In genomic region chr4:163165217-163166017, GRCh38 we compare ENCODE assay signal across 1 cellular context.
TF ChIP-seq lines count a peak whose summit lies in the region.

No MANE protein-coding gene starts in this region.

TF ChIP-seq in K562, 482 proteins besides CTCF, POLR2A, EP300 and RAD21 (continued from another document and continues in another):
- TF ChIP-seq TRIM25 (IDR thresholded peaks at IDR 0.05; ENCODE audit: borderline replicate concordance), result no peak
- TF ChIP-seq MNT (conservative IDR thresholded peaks at IDR 0.05), result peak; percentile 59 to 66; a peak in 3 of 4 replicates
- TF ChIP-seq ZNF431 (CRISPR knock-in tag; IDR thresholded peaks at IDR 0.05), result no peak
- no peak for TF ChIP-seq ZNF507 (tag; conservative IDR thresholded peaks at IDR 0.05)
- TF ChIP-seq, protein P1, sequence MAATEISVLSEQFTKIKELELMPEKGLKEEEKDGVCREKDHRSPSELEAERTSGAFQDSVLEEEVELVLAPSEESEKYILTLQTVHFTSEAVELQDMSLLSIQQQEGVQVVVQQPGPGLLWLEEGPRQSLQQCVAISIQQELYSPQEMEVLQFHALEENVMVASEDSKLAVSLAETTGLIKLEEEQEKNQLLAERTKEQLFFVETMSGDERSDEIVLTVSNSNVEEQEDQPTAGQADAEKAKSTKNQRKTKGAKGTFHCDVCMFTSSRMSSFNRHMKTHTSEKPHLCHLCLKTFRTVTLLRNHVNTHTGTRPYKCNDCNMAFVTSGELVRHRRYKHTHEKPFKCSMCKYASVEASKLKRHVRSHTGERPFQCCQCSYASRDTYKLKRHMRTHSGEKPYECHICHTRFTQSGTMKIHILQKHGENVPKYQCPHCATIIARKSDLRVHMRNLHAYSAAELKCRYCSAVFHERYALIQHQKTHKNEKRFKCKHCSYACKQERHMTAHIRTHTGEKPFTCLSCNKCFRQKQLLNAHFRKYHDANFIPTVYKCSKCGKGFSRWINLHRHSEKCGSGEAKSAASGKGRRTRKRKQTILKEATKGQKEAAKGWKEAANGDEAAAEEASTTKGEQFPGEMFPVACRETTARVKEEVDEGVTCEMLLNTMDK (IDR thresholded peaks at IDR 0.05; ENCODE audit: borderline replicate concordance, insufficient read depth, low read depth, low read length, poor library complexity, severe bottlenecking), result no peak
- TF ChIP-seq NFE2L1 (tag; IDR thresholded peaks at IDR 0.05; ENCODE audit: borderline replicate concordance, low read depth), result no peak
- TF ChIP-seq, protein P2, sequence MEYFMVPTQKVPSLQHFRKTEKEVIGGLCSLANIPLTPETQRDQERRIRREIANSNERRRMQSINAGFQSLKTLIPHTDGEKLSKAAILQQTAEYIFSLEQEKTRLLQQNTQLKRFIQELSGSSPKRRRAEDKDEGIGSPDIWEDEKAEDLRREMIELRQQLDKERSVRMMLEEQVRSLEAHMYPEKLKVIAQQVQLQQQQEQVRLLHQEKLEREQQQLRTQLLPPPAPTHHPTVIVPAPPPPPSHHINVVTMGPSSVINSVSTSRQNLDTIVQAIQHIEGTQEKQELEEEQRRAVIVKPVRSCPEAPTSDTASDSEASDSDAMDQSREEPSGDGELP (CRISPR knock-in tag; IDR thresholded peaks at IDR 0.05; ENCODE audit: borderline replicate concordance), result no peak
- no peak for TF ChIP-seq SAFB2 (IDR thresholded peaks at IDR 0.05; ENCODE audit: borderline replicate concordance, low read depth, low read length, severe bottlenecking)
- TF ChIP-seq MTA1 (IDR thresholded peaks at IDR 0.05; ENCODE audit: borderline replicate concordance), result no peak
- no peak for TF ChIP-seq MTA3 (IDR thresholded peaks at IDR 0.05; ENCODE audit: borderline replicate concordance)
- no peak for TF ChIP-seq TGIF2 (CRISPR knock-in tag; IDR thresholded peaks at IDR 0.05)
- TF ChIP-seq CHD1 (IDR thresholded peaks at IDR 0.05; ENCODE audit: low read length), result peak; percentile 15
- TF ChIP-seq ELF1 (tag; IDR thresholded peaks at IDR 0.05), result no peak
- TF ChIP-seq ETV1 (tag; conservative IDR thresholded peaks at IDR 0.05; ENCODE audit: low read depth), result no peak
- TF ChIP-seq, protein P3, sequence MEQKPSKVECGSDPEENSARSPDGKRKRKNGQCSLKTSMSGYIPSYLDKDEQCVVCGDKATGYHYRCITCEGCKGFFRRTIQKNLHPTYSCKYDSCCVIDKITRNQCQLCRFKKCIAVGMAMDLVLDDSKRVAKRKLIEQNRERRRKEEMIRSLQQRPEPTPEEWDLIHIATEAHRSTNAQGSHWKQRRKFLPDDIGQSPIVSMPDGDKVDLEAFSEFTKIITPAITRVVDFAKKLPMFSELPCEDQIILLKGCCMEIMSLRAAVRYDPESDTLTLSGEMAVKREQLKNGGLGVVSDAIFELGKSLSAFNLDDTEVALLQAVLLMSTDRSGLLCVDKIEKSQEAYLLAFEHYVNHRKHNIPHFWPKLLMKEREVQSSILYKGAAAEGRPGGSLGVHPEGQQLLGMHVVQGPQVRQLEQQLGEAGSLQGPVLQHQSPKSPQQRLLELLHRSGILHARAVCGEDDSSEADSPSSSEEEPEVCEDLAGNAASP (IDR thresholded peaks at IDR 0.05), result no peak
- no peak for TF ChIP-seq ZC3H11A (IDR thresholded peaks at IDR 0.05; ENCODE audit: low read depth, low read length)
- no peak for TF ChIP-seq ZNF232 (CRISPR knock-in tag; IDR thresholded peaks at IDR 0.05)
- TF ChIP-seq SLC30A9 (CRISPR knock-in tag; IDR thresholded peaks at IDR 0.05), result no peak
- TF ChIP-seq, protein P4, sequence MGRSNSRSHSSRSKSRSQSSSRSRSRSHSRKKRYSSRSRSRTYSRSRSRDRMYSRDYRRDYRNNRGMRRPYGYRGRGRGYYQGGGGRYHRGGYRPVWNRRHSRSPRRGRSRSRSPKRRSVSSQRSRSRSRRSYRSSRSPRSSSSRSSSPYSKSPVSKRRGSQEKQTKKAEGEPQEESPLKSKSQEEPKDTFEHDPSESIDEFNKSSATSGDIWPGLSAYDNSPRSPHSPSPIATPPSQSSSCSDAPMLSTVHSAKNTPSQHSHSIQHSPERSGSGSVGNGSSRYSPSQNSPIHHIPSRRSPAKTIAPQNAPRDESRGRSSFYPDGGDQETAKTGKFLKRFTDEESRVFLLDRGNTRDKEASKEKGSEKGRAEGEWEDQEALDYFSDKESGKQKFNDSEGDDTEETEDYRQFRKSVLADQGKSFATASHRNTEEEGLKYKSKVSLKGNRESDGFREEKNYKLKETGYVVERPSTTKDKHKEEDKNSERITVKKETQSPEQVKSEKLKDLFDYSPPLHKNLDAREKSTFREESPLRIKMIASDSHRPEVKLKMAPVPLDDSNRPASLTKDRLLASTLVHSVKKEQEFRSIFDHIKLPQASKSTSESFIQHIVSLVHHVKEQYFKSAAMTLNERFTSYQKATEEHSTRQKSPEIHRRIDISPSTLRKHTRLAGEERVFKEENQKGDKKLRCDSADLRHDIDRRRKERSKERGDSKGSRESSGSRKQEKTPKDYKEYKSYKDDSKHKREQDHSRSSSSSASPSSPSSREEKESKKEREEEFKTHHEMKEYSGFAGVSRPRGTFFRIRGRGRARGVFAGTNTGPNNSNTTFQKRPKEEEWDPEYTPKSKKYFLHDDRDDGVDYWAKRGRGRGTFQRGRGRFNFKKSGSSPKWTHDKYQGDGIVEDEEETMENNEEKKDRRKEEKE (IDR thresholded peaks at IDR 0.05; ENCODE audit: borderline replicate concordance in 1 of 2, control insufficient read depth in 1 of 2, low read depth in 2 of 2, low read length in 1 of 2), result no peak
- TF ChIP-seq KHSRP (IDR thresholded peaks at IDR 0.05), result 0 out of 2 replicates have a peak, but pooled peaks have one; percentile 20
- TF ChIP-seq RBM14 (IDR thresholded peaks at IDR 0.05; ENCODE audit: borderline replicate concordance, insufficient read depth, low read depth, low read length), result no peak
- no peak for TF ChIP-seq ZBTB1 (CRISPR knock-in tag; IDR thresholded peaks at IDR 0.05; ENCODE audit: borderline replicate concordance, low read depth)
- no peak for TF ChIP-seq ZNF740 (CRISPR knock-in tag; IDR thresholded peaks at IDR 0.05)
- TF ChIP-seq ZNF740 (tag; IDR thresholded peaks at IDR 0.05), result no peak
- no peak for TF ChIP-seq POLR2B (IDR thresholded peaks at IDR 0.05; ENCODE audit: low read depth, partially characterized antibody)
- no peak for TF ChIP-seq GATAD2B (IDR thresholded peaks at IDR 0.05; ENCODE audit: borderline replicate concordance)
- no peak for TF ChIP-seq HDAC2 (IDR thresholded peaks at IDR 0.05)
- 0 out of 4 replicates have a peak, but pooled peaks of 1 of the 2 experiments have one; percentile 22 for TF ChIP-seq MAZ (CRISPR knock-in tag; conservative IDR thresholded peaks at IDR 0.05 in 1 of 2, IDR thresholded peaks at IDR 0.05 in 1 of 2)
- TF ChIP-seq STAT5B (CRISPR knock-in tag; IDR thresholded peaks at IDR 0.05), result no peak
- no peak for TF ChIP-seq RBM34 (IDR thresholded peaks at IDR 0.05; ENCODE audit: borderline replicate concordance, insufficient read depth, low read length)
- no peak for TF ChIP-seq MCM5 (IDR thresholded peaks at IDR 0.05; ENCODE audit: low read depth)
- no peak for TF ChIP-seq OTX1 (CRISPR knock-in tag; IDR thresholded peaks at IDR 0.05)
- TF ChIP-seq ZNF584 (CRISPR knock-in tag; IDR thresholded peaks at IDR 0.05; ENCODE audit: low read depth), result no peak
- TF ChIP-seq KLF16 (IDR thresholded peaks at IDR 0.05), result no peak
- no peak for TF ChIP-seq ELF2 (CRISPR knock-in tag; IDR thresholded peaks at IDR 0.05)
- TF ChIP-seq MTA2 (IDR thresholded peaks at IDR 0.05; ENCODE audit: low read depth), result no peak
- no peak for TF ChIP-seq MEF2D (tag; conservative IDR thresholded peaks at IDR 0.05; ENCODE audit: low read depth)
- TF ChIP-seq, protein P5, sequence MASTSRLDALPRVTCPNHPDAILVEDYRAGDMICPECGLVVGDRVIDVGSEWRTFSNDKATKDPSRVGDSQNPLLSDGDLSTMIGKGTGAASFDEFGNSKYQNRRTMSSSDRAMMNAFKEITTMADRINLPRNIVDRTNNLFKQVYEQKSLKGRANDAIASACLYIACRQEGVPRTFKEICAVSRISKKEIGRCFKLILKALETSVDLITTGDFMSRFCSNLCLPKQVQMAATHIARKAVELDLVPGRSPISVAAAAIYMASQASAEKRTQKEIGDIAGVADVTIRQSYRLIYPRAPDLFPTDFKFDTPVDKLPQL (IDR thresholded peaks at IDR 0.05; ENCODE audit: extremely low read depth, insufficient read length), result no peak
- TF ChIP-seq ZNF133 (CRISPR knock-in tag; IDR thresholded peaks at IDR 0.05), result no peak
- TF ChIP-seq ZNF165 (CRISPR knock-in tag; IDR thresholded peaks at IDR 0.05; ENCODE audit: borderline replicate concordance), result no peak
- TF ChIP-seq ZMIZ1 (IDR thresholded peaks at IDR 0.05; ENCODE audit: low read depth in 2 of 2, low read length in 2 of 2), result no peak
- TF ChIP-seq ZNF830 (CRISPR knock-in tag; IDR thresholded peaks at IDR 0.05), result no peak
- TF ChIP-seq ZNF12 (CRISPR knock-in tag; IDR thresholded peaks at IDR 0.05), result no peak
- TF ChIP-seq ZNF143 (CRISPR knock-in tag; IDR thresholded peaks at IDR 0.05), result no peak
- TF ChIP-seq IRF1 (CRISPR knock-in tag; IDR thresholded peaks at IDR 0.05; ENCODE audit: borderline replicate concordance), result no peak
- no peak for TF ChIP-seq HBP1 (CRISPR knock-in tag; IDR thresholded peaks at IDR 0.05)
- TF ChIP-seq SAP30 (IDR thresholded peaks at IDR 0.05; ENCODE audit: borderline replicate concordance, insufficient read depth, low read depth, low read length, poor library complexity, severe bottlenecking), result no peak
- no peak for TF ChIP-seq C11orf30 (IDR thresholded peaks at IDR 0.05; ENCODE audit: low read depth)
- no peak for TF ChIP-seq ZNF644 (tag; IDR thresholded peaks at IDR 0.05; ENCODE audit: low read depth)
- TF ChIP-seq BRD4 (IDR thresholded peaks at IDR 0.05), result no peak
